Comparison of ENCODE assay signal across 8 cellular contexts in the genomic region with DNA sequence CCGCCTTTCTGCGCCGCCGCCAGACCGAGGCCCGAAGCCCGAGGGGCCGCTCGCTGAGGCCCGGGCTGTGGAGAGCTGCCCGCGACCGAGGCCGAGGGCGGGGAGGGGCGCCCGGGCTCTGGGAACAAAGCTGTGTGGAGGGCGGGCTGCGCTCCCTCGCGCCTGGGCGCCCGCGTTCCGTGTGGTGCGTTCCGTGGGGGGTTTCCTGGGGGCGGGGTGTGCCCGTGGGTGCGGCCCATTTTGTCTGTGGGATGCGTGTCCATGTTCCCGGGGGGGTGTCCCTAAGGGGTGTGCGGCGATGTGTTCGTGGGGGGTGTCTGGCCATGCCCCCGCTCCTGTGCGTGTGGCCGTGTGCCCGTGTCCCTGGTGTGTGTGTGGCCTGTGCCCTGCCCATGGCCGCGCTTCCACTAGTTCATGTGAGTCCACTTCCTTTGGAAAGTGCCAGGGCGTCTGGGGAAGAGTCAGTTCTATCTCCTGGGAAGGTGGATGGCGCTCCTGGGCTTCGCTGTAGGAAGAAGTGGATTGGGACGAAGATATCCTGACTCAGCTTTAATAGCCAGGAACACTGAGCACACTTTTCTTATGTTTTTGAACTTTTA. TPM values are rescaled to one million over a fixed set of nuclear protein-coding genes. Genes with fewer than 3 reads are reported as not detected.
A peak's percentile ranks its signal among the peaks of the same experiment; 100 is the strongest.
DNase-seq lines count a peak whose midpoint lies in the region; ATAC-seq and TF ChIP-seq lines count a peak whose summit lies in the region.

No MANE protein-coding gene starts in this region.

- H3K27ac Mint-ChIP-seq in activated naive CD4-positive, alpha-beta T cell treated with anti-CD3 and anti-CD28 coated beads, Interleukin-2, amount 50 U/mL, for 72 hours: peak overlapping the region; percentile 84 to 89

- intact Hi-C loops in right cardiac atrium (cut with DNase I) (no loop called here), gastrocnemius medialis (cut with DNase I; ENCODE audit: low total_unique reads) (loop anchor here (1.0 to 2.0 kb wide), 2 partner anchors 28 to 68 kb away; a partner anchor contains a TSS)

- H3K4me1 ChIP-seq in right cardiac atrium (ENCODE audit: control insufficient read depth, insufficient read depth, low read length): no peaks in the 10 kb centered on the region
- H3K4me1 ChIP-seq in gastrocnemius medialis: peaks cover 0 to 4% of the 10 kb centered on the region in 2 donors

- peaks cover 7 to 10% of the 10 kb centered on the region in 2 donors for H3K36me3 Mint-ChIP-seq in activated naive CD4-positive, alpha-beta T cell treated with anti-CD3 and anti-CD28 coated beads, Interleukin-2, amount 50 U/mL, for 72 hours

- peak overlapping the region; percentile 81 for H3K4me3 ChIP-seq in right cardiac atrium (ENCODE audit: low read length)
- peak overlapping the region; percentile 53 to 74 (median 68) for H3K4me3 ChIP-seq in gastrocnemius medialis

- ATAC-seq in HG02973 (IDR thresholded peaks at IDR 0.05; ENCODE audit: unreplicated experiment) (peak; percentile 19), right cardiac atrium (peak; percentile 25 to 42), gastrocnemius medialis (peak; percentile 39), HG02798 (IDR thresholded peaks at IDR 0.05; ENCODE audit: poor library complexity, unreplicated experiment) (no peak), GM21360 (IDR thresholded peaks at IDR 0.05; ENCODE audit: unreplicated experiment) (no peak)
- ATAC-seq in activated naive CD4-positive, alpha-beta T cell treated with anti-CD3 and anti-CD28 coated beads, Interleukin-2, amount 50 U/mL, for 72 hours: peak in 1 of 2 donors; percentile 13

- H3K9me3 Mint-ChIP-seq in activated naive CD4-positive, alpha-beta T cell treated with anti-CD3 and anti-CD28 coated beads, Interleukin-2, amount 50 U/mL, for 72 hours: no peaks in the 10 kb centered on the region

- H3K9me3 ChIP-seq in right cardiac atrium (ENCODE audit: control insufficient read depth, low read length) (no peaks in the 10 kb centered on the region), gastrocnemius medialis (no peaks in the 10 kb centered on the region)

- H3K27ac ChIP-seq in RWPE1: peak overlapping the region; percentile 89
- no peak overlapping the region for H3K27ac ChIP-seq in right cardiac atrium (ENCODE audit: low read length)
- peak overlapping the region; percentile 68 to 79 (median 71) for H3K27ac ChIP-seq in gastrocnemius medialis

- no peaks in the 10 kb centered on the region for H3K27me3 ChIP-seq in right cardiac atrium (ENCODE audit: control insufficient read depth, insufficient read depth)
- no peaks in the 10 kb centered on the region for H3K27me3 ChIP-seq in gastrocnemius medialis

- POLR2A ChIA-PET in RWPE1 (lab: Yijun Ruan, JAX; ENCODE audit: low non-redundant PET): interaction anchor here (0.6 to 1.5 kb wide), 3 partner anchors 23 to 213 kb away, joined by 3 to 5 read pairs (median 4); a partner anchor contains a TSS

- TF ChIP-seq CTCF in RWPE1 (conservative IDR thresholded peaks at IDR 0.05; ENCODE audit: low read depth) (no peak), gastrocnemius medialis (IDR thresholded peaks at IDR 0.05 in 4 of 5, conservative IDR thresholded peaks at IDR 0.05 in 1 of 5) (no peak)

- under 1% methylated on average over 45 of the region's 45 CpGs for WGBS in right cardiac atrium

- H3K36me3 ChIP-seq in gastrocnemius medialis: peaks cover 0 to 23% of the 10 kb centered on the region in 2 donors

- DNase-seq in EL: peak; percentile 50
- DNase-seq in RWPE1 (ENCODE audit: low spot score): peak; percentile 30
- DNase-seq in activated naive CD4-positive, alpha-beta T cell treated with anti-CD3 and anti-CD28 coated beads, Interleukin-2, amount 50 U/mL, for 72 hours (ENCODE audit: low spot score in 2 of 2): peak; percentile 30 to 62
- DNase-seq in right cardiac atrium: peak; percentile 37 to 74 (median 72)
- peak; percentile 15 to 39 for DNase-seq in gastrocnemius medialis

- in situ Hi-C loops in gastrocnemius medialis (cut with MboI; ENCODE audit: low sequenced_read_pairs in 4 of 4): no loop called here

- CTCF ChIA-PET in RWPE1 (lab: Yijun Ruan, JAX): interaction anchor here (0.6 to 2.0 kb wide), 3 partner anchors 10 to 66 kb away, joined by 3 to 14 read pairs (median 5); a partner anchor contains a TSS

- no peak for TF ChIP-seq POLR2A in gastrocnemius medialis (IDR thresholded peaks at IDR 0.05)

RNA-seq across cellular contexts. Expression of a gene that starts 0.5 kb away (rescaled TPM):
- 10 to 100 TPM; 66.5 to 74.8 TPM for total RNA-seq in activated naive CD4-positive, alpha-beta T cell treated with anti-CD3 and anti-CD28 coated beads, Interleukin-2, amount 50 U/mL, for 72 hours
- total RNA-seq in right cardiac atrium (10 to 100 TPM; 18.5 to 38.3 (median 25.3) TPM), gastrocnemius medialis (10 to 100 TPM in 3 of 4 donors, 1 to 10 TPM in 1; 8.7 to 28.2 (median 15.9) TPM)
- polyA plus RNA-seq in right cardiac atrium: 11.9 TPM

RNA-seq across cellular contexts. Expression of a gene that starts 27.4 kb away (rescaled TPM):
- 10 to 100 TPM; 76.1 to 83.6 TPM for total RNA-seq in activated naive CD4-positive, alpha-beta T cell treated with anti-CD3 and anti-CD28 coated beads, Interleukin-2, amount 50 U/mL, for 72 hours
- total RNA-seq in right cardiac atrium: 10 to 100 TPM; 71.1 to 87.6 (median 79.8) TPM
- polyA plus RNA-seq in right cardiac atrium: 69.3 TPM
- total RNA-seq in gastrocnemius medialis: 10 to 100 TPM in 3 of 4 donors, 1 to 10 TPM in 1; 6.5 to 22.6 (median 13.9) TPM

Comparison
In these comparisons a context has a peak if more than half of its experiments do, and no peak if none do; other contexts are left out.
1. ATAC-seq: peak in HG02973 (single experiment), right cardiac atrium (2 of 2) and gastrocnemius medialis (2 of 2); none in HG02798 (single experiment) and GM21360 (single experiment).
2. Peak in every context shown above with its lines, with median percentiles within 50 percentile points of each other: DNase-seq.